ENCODE assay signal across 17 cellular contexts in the genomic region with DNA sequence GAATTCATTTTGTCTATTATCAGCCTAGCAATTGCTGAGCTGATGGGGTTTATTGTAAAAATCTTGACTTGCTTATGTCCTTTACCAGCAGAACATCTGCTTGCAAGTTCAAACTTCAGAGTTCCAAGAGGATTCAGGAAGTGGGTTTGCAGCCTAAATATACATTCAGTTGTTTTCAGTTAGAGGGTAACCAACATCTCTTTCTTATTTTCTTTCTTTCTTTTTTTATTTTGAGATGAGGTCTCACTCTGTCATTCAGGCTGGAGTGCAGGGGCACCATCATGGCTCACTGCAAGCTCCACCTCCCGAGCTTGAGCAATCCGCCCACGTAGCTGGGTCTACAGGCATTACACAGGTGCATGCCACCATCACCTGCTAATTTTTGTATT.
"Had no signal": no experiment of that assay in that cellular context is flagged by ENCODE, and none has a peak within 500 bp of the region (broad histone marks: within the 10 kb centered on the region; RNA-seq: fewer than 3 reads in every experiment).

No MANE protein-coding gene starts in this region.

- H3K4me3 ChIP-seq: right atrium auricular region, suprapubic skin had no signal

- H3K27me3 Mint-ChIP-seq: activated CD8-positive, alpha-beta memory T cell treated with anti-CD3 and anti-CD28 coated beads, Interleukin-2, amount 10 ng/mL, durations not matched to agents 7 days and 5 days; activated naive CD4-positive, alpha-beta T cell treated with anti-CD3 and anti-CD28 coated beads, Interleukin-2, amount 50 U/mL, for 24 hours; brain; central memory CD8-positive, alpha-beta T cell; dendritic cell treated with granulocyte-macrophage colony-stimulating factor and Interleukin-4, amounts not matched to agents 40 ng/mL and 50 ng/mL, for 4 days; naive thymus-derived CD8-positive, alpha-beta T cell had no signal

- H3K27me3 ChIP-seq: neutrophil, right atrium auricular region, suprapubic skin had no signal

- DNase-seq: activated CD8-positive, alpha-beta memory T cell treated with anti-CD3 and anti-CD28 coated beads, Interleukin-2, amount 10 ng/mL, durations not matched to agents 7 days and 5 days; activated T-cell treated with anti-CD3 and anti-CD28 coated beads, Interleukin-2, amount 50 U/mL, for 24 hours; amniotic stem cell; left colon; naive thymus-derived CD8-positive, alpha-beta T cell; posterior cingulate gyrus; small intestine; stimulated activated CD4-positive, alpha-beta T cell treated with anti-CD3 and anti-CD28 coated beads, Interleukin-4, amount 100 ng/mL, for 24 hours; stimulated activated naive CD4-positive, alpha-beta T cell had no signal

- H3K4me1 Mint-ChIP-seq: activated CD8-positive, alpha-beta memory T cell treated with anti-CD3 and anti-CD28 coated beads, Interleukin-2, amount 10 ng/mL, durations not matched to agents 7 days and 5 days; activated naive CD4-positive, alpha-beta T cell treated with anti-CD3 and anti-CD28 coated beads, Interleukin-2, amount 50 U/mL, for 24 hours; brain; central memory CD8-positive, alpha-beta T cell had no signal

- H3K4me3 Mint-ChIP-seq: activated CD8-positive, alpha-beta memory T cell treated with anti-CD3 and anti-CD28 coated beads, Interleukin-2, amount 10 ng/mL, durations not matched to agents 7 days and 5 days; activated naive CD4-positive, alpha-beta T cell treated with anti-CD3 and anti-CD28 coated beads, Interleukin-2, amount 50 U/mL, for 24 hours; activated T-cell treated with anti-CD3 and anti-CD28 coated beads, Interleukin-2, amount 50 U/mL, for 24 hours; brain; central memory CD8-positive, alpha-beta T cell; dendritic cell treated with granulocyte-macrophage colony-stimulating factor and Interleukin-4, amounts not matched to agents 40 ng/mL and 50 ng/mL, for 4 days; naive thymus-derived CD8-positive, alpha-beta T cell had no signal

- H3K4me1 ChIP-seq: right atrium auricular region, suprapubic skin had no signal

- H3K36me3 Mint-ChIP-seq: activated CD8-positive, alpha-beta memory T cell treated with anti-CD3 and anti-CD28 coated beads, Interleukin-2, amount 10 ng/mL, durations not matched to agents 7 days and 5 days; activated naive CD4-positive, alpha-beta T cell treated with anti-CD3 and anti-CD28 coated beads, Interleukin-2, amount 50 U/mL, for 24 hours; brain; naive thymus-derived CD8-positive, alpha-beta T cell had no signal

- H3K27ac Mint-ChIP-seq: activated CD8-positive, alpha-beta memory T cell treated with anti-CD3 and anti-CD28 coated beads, Interleukin-2, amount 10 ng/mL, durations not matched to agents 7 days and 5 days; activated naive CD4-positive, alpha-beta T cell treated with anti-CD3 and anti-CD28 coated beads, Interleukin-2, amount 50 U/mL, for 24 hours; activated T-cell treated with anti-CD3 and anti-CD28 coated beads, Interleukin-2, amount 50 U/mL, for 24 hours; dendritic cell treated with granulocyte-macrophage colony-stimulating factor and Interleukin-4, amounts not matched to agents 40 ng/mL and 50 ng/mL, for 4 days had no signal

- ATAC-seq: activated CD8-positive, alpha-beta memory T cell treated with anti-CD3 and anti-CD28 coated beads, Interleukin-2, amount 10 ng/mL, durations not matched to agents 7 days and 5 days; left colon; naive thymus-derived CD8-positive, alpha-beta T cell had no signal

- H3K9me3 Mint-ChIP-seq: activated naive CD4-positive, alpha-beta T cell treated with anti-CD3 and anti-CD28 coated beads, Interleukin-2, amount 50 U/mL, for 24 hours; activated T-cell treated with anti-CD3 and anti-CD28 coated beads, Interleukin-2, amount 50 U/mL, for 24 hours; central memory CD8-positive, alpha-beta T cell; dendritic cell treated with granulocyte-macrophage colony-stimulating factor and Interleukin-4, amounts not matched to agents 40 ng/mL and 50 ng/mL, for 4 days had no signal

- H3K36me3 ChIP-seq: neutrophil, right atrium auricular region, suprapubic skin had no signal

- H3K9me3 ChIP-seq: neutrophil, suprapubic skin had no signal

- H3K27ac ChIP-seq: epithelial cell of prostate, neutrophil, right atrium auricular region, suprapubic skin had no signal
